1 cellular context compared by ENCODE assay signal in genomic region chr16:66551788-66552287, GRCh38.
TF ChIP-seq lines count a peak whose summit lies in the region.

No MANE protein-coding gene starts in this region.

TF ChIP-seq in IMR-90, 13 proteins besides CTCF, POLR2A, EP300 and RAD21:
- TF ChIP-seq FOS (IDR thresholded peaks at IDR 0.05; ENCODE audit: low read depth, low read length) (no peak), RFX5 (IDR thresholded peaks at IDR 0.05; ENCODE audit: low read depth, low read length) (no peak), CHD1 (IDR thresholded peaks at IDR 0.05; ENCODE audit: low read depth, low read length) (no peak), NFE2L2 (IDR thresholded peaks at IDR 0.05; ENCODE audit: low read depth, low read length) (no peak), CEBPB (IDR thresholded peaks at IDR 0.05; ENCODE audit: low read depth, low read length) (no peak), MAFK (IDR thresholded peaks at IDR 0.05; ENCODE audit: low read depth, low read length) (no peak), ELK1 (IDR thresholded peaks at IDR 0.05; ENCODE audit: borderline replicate concordance, low read depth, low read length) (no peak), BHLHE40 (IDR thresholded peaks at IDR 0.05; ENCODE audit: low read depth, low read length) (no peak)
